ENCODE assay signal across 12 cellular contexts in genomic region chr2:117820444-117820843, GRCh38. TPM values are rescaled to one million over a fixed set of nuclear protein-coding genes. Genes with fewer than 3 reads are reported as not detected.
DNase-seq lines count a peak whose midpoint lies in the region; ATAC-seq and TF ChIP-seq lines count a peak whose summit lies in the region.
"Had no signal": no experiment of that assay in that cellular context is flagged by ENCODE, and none has a peak within 500 bp of the region (broad histone marks: within the 10 kb centered on the region; RNA-seq: fewer than 3 reads in every experiment).

No MANE protein-coding gene starts in this region.

- H4K20me1 ChIP-seq in MM.1S (ENCODE audit: insufficient read depth, low read length), result peaks cover 4% of the 10 kb centered on the region; the same call in 1 of the 2 replicates

- H3K4me3 ChIP-seq in MM.1S (ENCODE audit: low read length), result no peak overlapping the region

- H3K9me3 ChIP-seq in MM.1S (replicated peaks; ENCODE audit: insufficient read depth, low read length), result no peaks in the 10 kb centered on the region

- H3K27me3 ChIP-seq in MM.1S (replicated peaks; ENCODE audit: insufficient read depth, low read length), result no peaks in the 10 kb centered on the region

- no peak for DNase-seq in activated naive CD4-positive, alpha-beta T cell treated with anti-CD3 and anti-CD28 coated beads, Interleukin-2, amount 50 U/mL, for 72 hours (ENCODE audit: low spot score in 2 of 2)
- no peak for DNase-seq in activated naive CD4-positive, alpha-beta T cell treated with Interleukin-2 at 50 U/mL for 16 hours
- DNase-seq in stimulated activated naive CD8-positive, alpha-beta T cell treated with anti-CD3 and anti-CD28 coated beads, Interleukin-15, amount 100 ng/mL, for 72 hours, result peak; percentile 27 to 70
- no peak for DNase-seq in OCI-M2 (lab: John Stamatoyannopoulos, UW; ENCODE audit: unreplicated experiment)
- DNase-seq in MM.1S, result no peak
- DNase-seq: anterior cingulate cortex; DMS79; NCI-H446 treated with DMSO at 0.1 percent for 48 hours; stimulated activated CD8-positive, alpha-beta memory T cell treated with anti-CD3 and anti-CD28 coated beads, Interleukin-4, amount 100 ng/mL, for 48 hours had no signal

- peak; percentile 81 to 96 for ATAC-seq in activated naive CD4-positive, alpha-beta T cell treated with anti-CD3 and anti-CD28 coated beads, Interleukin-2, amount 50 U/mL, for 72 hours
- ATAC-seq in GM21825 (IDR thresholded peaks at IDR 0.05; ENCODE audit: unreplicated experiment) (peak; percentile 75), GM21526 (IDR thresholded peaks at IDR 0.05; ENCODE audit: low FRiP score, unreplicated experiment) (no peak)
- peak; percentile 100 for ATAC-seq in stimulated activated naive CD8-positive, alpha-beta T cell treated with anti-CD3 and anti-CD28 coated beads, Interleukin-15, amount 100 ng/mL, for 72 hours

- H2AFZ ChIP-seq in MM.1S (ENCODE audit: low read length), result no peak overlapping the region

- H3K4me2 ChIP-seq in MM.1S (ENCODE audit: low read depth, low read length), result no peak overlapping the region

- H3K79me2 ChIP-seq in MM.1S (ENCODE audit: low read length), result peaks cover 51% of the 10 kb centered on the region

- peak overlapping the region in 1 of 2 donors; percentile 86 for H3K27ac Mint-ChIP-seq in activated naive CD4-positive, alpha-beta T cell treated with anti-CD3 and anti-CD28 coated beads, Interleukin-2, amount 50 U/mL, for 72 hours
- H3K27ac Mint-ChIP-seq in IgD-negative memory B cell, result peak overlapping the region; percentile 45 to 79 (median 69)
- peak overlapping the region; percentile 21 to 78 for H3K27ac Mint-ChIP-seq in stimulated activated naive CD8-positive, alpha-beta T cell treated with anti-CD3 and anti-CD28 coated beads, Interleukin-15, amount 100 ng/mL, for 72 hours

- peaks cover 8 to 12% (median 12%) of the 10 kb centered on the region in 3 donors for H3K4me1 Mint-ChIP-seq in IgD-negative memory B cell
- peaks cover 37% of the 10 kb centered on the region for H3K4me1 Mint-ChIP-seq in stimulated activated naive CD8-positive, alpha-beta T cell treated with anti-CD3 and anti-CD28 coated beads, Interleukin-15, amount 100 ng/mL, for 72 hours

- peaks cover 44 to 69% of the 10 kb centered on the region in 2 donors for H3K36me3 Mint-ChIP-seq in activated naive CD4-positive, alpha-beta T cell treated with anti-CD3 and anti-CD28 coated beads, Interleukin-2, amount 50 U/mL, for 72 hours
- peaks cover 8% of the 10 kb centered on the region for H3K36me3 Mint-ChIP-seq in IgD-negative memory B cell

- no peak overlapping the region for H3K4me3 Mint-ChIP-seq in IgD-negative memory B cell
- H3K4me3 Mint-ChIP-seq in stimulated activated naive CD8-positive, alpha-beta T cell treated with anti-CD3 and anti-CD28 coated beads, Interleukin-15, amount 100 ng/mL, for 72 hours, result peak overlapping the region in 1 of 2 donors; percentile 5

- no peaks in the 10 kb centered on the region for H3F3A ChIP-seq in MM.1S (ENCODE audit: insufficient read depth, low read length)

- H3K9me3 Mint-ChIP-seq in activated naive CD4-positive, alpha-beta T cell treated with anti-CD3 and anti-CD28 coated beads, Interleukin-2, amount 50 U/mL, for 72 hours, result no peaks in the 10 kb centered on the region
- no peaks in the 10 kb centered on the region for H3K9me3 Mint-ChIP-seq in IgD-negative memory B cell
- no peaks in the 10 kb centered on the region for H3K9me3 Mint-ChIP-seq in stimulated activated naive CD8-positive, alpha-beta T cell treated with anti-CD3 and anti-CD28 coated beads, Interleukin-15, amount 100 ng/mL, for 72 hours

- H3K27me3 Mint-ChIP-seq in IgD-negative memory B cell, result no peaks in the 10 kb centered on the region
- H3K27me3 Mint-ChIP-seq in stimulated activated naive CD8-positive, alpha-beta T cell treated with anti-CD3 and anti-CD28 coated beads, Interleukin-15, amount 100 ng/mL, for 72 hours, result no peaks in the 10 kb centered on the region

- no peak for TF ChIP-seq CTCF in MM.1S (IDR thresholded peaks at IDR 0.05; ENCODE audit: low read length)

- H3K9ac ChIP-seq in MM.1S (ENCODE audit: low read length), result no peak overlapping the region

- H3K4me1 ChIP-seq in MM.1S (ENCODE audit: low read length), result peaks cover 7% of the 10 kb centered on the region

- no peak overlapping the region for H3K27ac ChIP-seq in MM.1S (ENCODE audit: low read length)

- H3K36me3 ChIP-seq in MM.1S (replicated peaks; ENCODE audit: insufficient read depth, low read length), result peaks cover 34% of the 10 kb centered on the region

- no peaks in the 10 kb centered on the region for H3K9me2 ChIP-seq in MM.1S (replicated peaks; ENCODE audit: insufficient read depth, low read length)

RNA-seq across cellular contexts. Expression of gene DDX18, which starts 6.0 kb away (rescaled TPM):
- 100 to 1,000 TPM in 1 of 2 donors, 10 to 100 TPM in 1; 84.1 to 114 TPM for total RNA-seq in activated naive CD4-positive, alpha-beta T cell treated with anti-CD3 and anti-CD28 coated beads, Interleukin-2, amount 50 U/mL, for 72 hours
- 44.3 TPM for polyA plus RNA-seq in IgD-negative memory B cell

Comparison
In these comparisons a context has a peak if more than half of its experiments do, and no peak if none do; other contexts are left out.
1. DNase-seq: peak in stimulated activated naive CD8-positive, alpha-beta T cell treated with anti-CD3 and anti-CD28 coated beads, Interleukin-15, amount 100 ng/mL, for 72 hours (2 of 2); none in activated naive CD4-positive, alpha-beta T cell treated with anti-CD3 and anti-CD28 coated beads, Interleukin-2, amount 50 U/mL, for 72 hours (0 of 2), activated naive CD4-positive, alpha-beta T cell treated with Interleukin-2 at 50 U/mL for 16 hours (single experiment), OCI-M2 (single experiment) and MM.1S (single experiment).